ENCODE assay signal across 7 cellular contexts in genomic region chr20:58888521-58889333, GRCh38. TPM values are rescaled to one million over a fixed set of nuclear protein-coding genes. Genes with fewer than 3 reads are reported as not detected.
DNase-seq lines count a peak whose midpoint lies in the region; ATAC-seq lines count a peak whose summit lies in the region.

No MANE protein-coding gene starts in this region.

- H3K9me3 Mint-ChIP-seq in activated CD4-positive, alpha-beta memory T cell treated with anti-CD3 and anti-CD28 coated beads, Interleukin-2, amount 10 ng/mL, durations not matched to agents 7 days and 5 days = no peaks in the 10 kb centered on the region

- H3K27ac Mint-ChIP-seq in activated CD4-positive, alpha-beta memory T cell treated with anti-CD3 and anti-CD28 coated beads, Interleukin-2, amount 10 ng/mL, durations not matched to agents 7 days and 5 days = peak overlapping the region; percentile 72

- ATAC-seq in GM18868 (IDR thresholded peaks at IDR 0.05; ENCODE audit: unreplicated experiment) = peak; percentile 43
- peak; percentile 31 for ATAC-seq in HG03103 (IDR thresholded peaks at IDR 0.05; ENCODE audit: low read depth, unreplicated experiment)

- peak overlapping the region; percentile 77 for H3K4me3 Mint-ChIP-seq in activated CD4-positive, alpha-beta memory T cell treated with anti-CD3 and anti-CD28 coated beads, Interleukin-2, amount 10 ng/mL, durations not matched to agents 7 days and 5 days

- DNase-seq in NCI-H460 (ENCODE audit: extremely low read depth, low read depth) (peak; percentile 83), lung microvascular endothelial cell (ENCODE audit: low read depth in 2 of 2) (peak; percentile 84 to 88)
- peak; percentile 86 for DNase-seq in activated CD4-positive, alpha-beta memory T cell treated with anti-CD3 and anti-CD28 coated beads, Interleukin-2, amount 10 ng/mL, durations not matched to agents 7 days and 5 days
- peak; percentile 76 for DNase-seq in effector CD4-positive, alpha-beta T cell
- DNase-seq in stimulated activated CD4-positive, alpha-beta T cell treated with anti-CD3 and anti-CD28 coated beads, TNF-alpha, amount 100 ng/mL, for 48 hours (ENCODE audit: low read depth in 3 of 3) = peak; percentile 53 to 74 (median 67)

- H3K27me3 Mint-ChIP-seq in activated CD4-positive, alpha-beta memory T cell treated with anti-CD3 and anti-CD28 coated beads, Interleukin-2, amount 10 ng/mL, durations not matched to agents 7 days and 5 days = peaks cover 2% of the 10 kb centered on the region

- H3K4me1 Mint-ChIP-seq in activated CD4-positive, alpha-beta memory T cell treated with anti-CD3 and anti-CD28 coated beads, Interleukin-2, amount 10 ng/mL, durations not matched to agents 7 days and 5 days = peaks cover 23% of the 10 kb centered on the region

- POLR2A ChIA-PET in activated CD4-positive, alpha-beta memory T cell treated with anti-CD3 and anti-CD28 coated beads, Interleukin-2, amount 10 ng/mL, durations not matched to agents 7 days and 5 days (lab: Charles Lee) = interaction anchor here (0.6 to 2.4 kb wide), 17 partner anchors 9 to 1496 kb away, joined by 3 to 26 read pairs (median 5); partner anchors contain the start of genes ATP5F1E, PRELID3B and STX16

- CTCF ChIA-PET in activated CD4-positive, alpha-beta memory T cell treated with anti-CD3 and anti-CD28 coated beads, Interleukin-2, amount 10 ng/mL, durations not matched to agents 7 days and 5 days (lab: Charles Lee) = no interaction called here

- H3K36me3 Mint-ChIP-seq in activated CD4-positive, alpha-beta memory T cell treated with anti-CD3 and anti-CD28 coated beads, Interleukin-2, amount 10 ng/mL, durations not matched to agents 7 days and 5 days (ENCODE audit: low read depth) = peaks cover 13% of the 10 kb centered on the region

RNA-seq across cellular contexts. Expression of gene GNAS, which starts 36.2 kb away (rescaled TPM):
- total RNA-seq in NCI-H460 (2014; rRNA removed; shearing (Covaris generic)) = 1,255 and 1,261 TPM in 2 replicates
- 606 and 680 TPM in 2 replicates for polyA plus RNA-seq in NCI-H460 (2014; cell fraction: nucleus; rRNA removed)
- 100 to 1,000 TPM; 790 to 809 TPM for total RNA-seq in activated CD4-positive, alpha-beta memory T cell treated with anti-CD3 and anti-CD28 coated beads, Interleukin-2, amount 10 ng/mL, durations not matched to agents 7 days and 5 days
- 261 and 375 TPM in 2 replicates for total RNA-seq in lung microvascular endothelial cell

RNA-seq across cellular contexts. Expression of gene GNAS-AS1, which starts 38.0 kb away (rescaled TPM):
- total RNA-seq in NCI-H460 (2014; rRNA removed; shearing (Covaris generic)) = 1.7 and 1.8 TPM in 2 replicates
- polyA plus RNA-seq in NCI-H460 (2014; cell fraction: nucleus; rRNA removed) = 0.26 and 2.1 TPM in 2 replicates
- total RNA-seq in activated CD4-positive, alpha-beta memory T cell treated with anti-CD3 and anti-CD28 coated beads, Interleukin-2, amount 10 ng/mL, durations not matched to agents 7 days and 5 days = 1 to 10 TPM in 1 of 2 experiments, under 1 TPM in 1; 0.65 to 1.0 TPM
- 0.22 TPM in 1 of 2 replicates, not detected in the other for total RNA-seq in lung microvascular endothelial cell

Comparison
In these comparisons a context has a peak if more than half of its experiments do, and no peak if none do; other contexts are left out.
1. Peak in every context shown above with its lines: DNase-seq and ATAC-seq.